Comparison of ENCODE assay signal across 18 cellular contexts in genomic region chr16:64468515-64469090, GRCh38.
DNase-seq lines count a peak whose midpoint lies in the region; ATAC-seq and TF ChIP-seq lines count a peak whose summit lies in the region.
"Had no signal": no experiment of that assay in that cellular context is flagged by ENCODE, and none has a peak within 500 bp of the region (broad histone marks: within the 10 kb centered on the region; RNA-seq: fewer than 3 reads in every experiment).

No MANE protein-coding gene starts in this region.

- no peak for DNase-seq in Right ventricle myocardium superior
- no peak for DNase-seq in right atrium auricular region (ENCODE audit: low spot score)
- peak; percentile 1 for DNase-seq in SK-N-SH
- DNase-seq in left ventricle myocardium superior, result no peak
- no peak for DNase-seq in thoracic aorta (ENCODE audit: low spot score)
- no peak for DNase-seq in CD8-positive, alpha-beta T cell
- DNase-seq in NCI-H345 treated with DMSO at 0.1 percent for 48 hours (lab: John Stamatoyannopoulos, UW; ENCODE audit: unreplicated experiment), result no peak
- DNase-seq: AML-193; CD4-positive, alpha-beta T cell; DMS153; DMS79; GDM1; H7; IMR-90 had no signal

- H3K27ac ChIP-seq in right atrium auricular region (peak overlapping the region in 1 of 2 donors; percentile 33), SK-N-SH (ENCODE audit: low read depth in 2 of 2, low read length in 1 of 2) (peak overlapping the region in 1 of 2 experiments; percentile 84; a peak in 2 of 4 replicates), thoracic aorta (no peak overlapping the region)
- H3K27ac ChIP-seq in CD8-positive, alpha-beta T cell (ENCODE audit: low read depth, low read length), result no peak overlapping the region
- H3K27ac ChIP-seq: 22Rv1, A549, C4-2B had no signal

- H3K9me3 ChIP-seq in right atrium auricular region (peaks cover 0 to 7% of the 10 kb centered on the region in 2 donors), SK-N-SH (no peaks in the 10 kb centered on the region), thoracic aorta (no peaks in the 10 kb centered on the region)
- H3K9me3 ChIP-seq in CD8-positive, alpha-beta T cell (ENCODE audit: low read length), result no peaks in the 10 kb centered on the region
- H3K9me3 ChIP-seq: A549 had no signal

- H3K4me3 ChIP-seq in right atrium auricular region, result no peak overlapping the region
- no peak overlapping the region for H3K4me3 ChIP-seq in SK-N-SH (ENCODE audit: low read depth in 2 of 2, low read length in 1 of 2)
- no peak overlapping the region for H3K4me3 ChIP-seq in thoracic aorta
- H3K4me3 ChIP-seq in CD8-positive, alpha-beta T cell (ENCODE audit: low read depth, low read length), result no peak overlapping the region
- H3K4me3 ChIP-seq: A549, GM23338 had no signal

- POLR2A ChIA-PET in SK-N-SH (lab: Yijun Ruan, JAX), result no interaction called here
- POLR2A ChIA-PET in CD8-positive, alpha-beta T cell (lab: Charles Lee), result no interaction called here

- TF ChIP-seq CTCF in right atrium auricular region (IDR thresholded peaks at IDR 0.05), result no peak
- TF ChIP-seq CTCF in SK-N-SH (IDR thresholded peaks at IDR 0.05), result no peak
- TF ChIP-seq CTCF in thoracic aorta (IDR thresholded peaks at IDR 0.05), result no peak
- no peak for TF ChIP-seq CTCF in CD8-positive, alpha-beta T cell (IDR thresholded peaks at IDR 0.05)

- H3K27ac Mint-ChIP-seq in CD8-positive, alpha-beta T cell, result no peak overlapping the region
- H3K27ac Mint-ChIP-seq: CD4-positive, alpha-beta T cell; GM23338 had no signal

- H3K9ac ChIP-seq in SK-N-SH, result no peak overlapping the region

- no peaks in the 10 kb centered on the region for H3K9me2 ChIP-seq in SK-N-SH

- TF ChIP-seq RAD21 in SK-N-SH (IDR thresholded peaks at IDR 0.05; ENCODE audit: low read length), result no peak

- 53% methylated on average over 1 of the region's 1 CpG for WGBS in SK-N-SH (ENCODE audit: low lambda C conversion rate)

- H3K79me2 ChIP-seq in SK-N-SH (ENCODE audit: insufficient read depth), result no peaks in the 10 kb centered on the region

- no peak overlapping the region for H3K4me3 Mint-ChIP-seq in CD8-positive, alpha-beta T cell
- H3K4me3 Mint-ChIP-seq: CD4-positive, alpha-beta T cell; GM23338 had no signal

- H3K4me1 Mint-ChIP-seq in CD8-positive, alpha-beta T cell (ENCODE audit: low read depth), result no peaks in the 10 kb centered on the region
- H3K4me1 Mint-ChIP-seq: GM23338 had no signal

- ATAC-seq in Right ventricle myocardium superior (ENCODE audit: poor library complexity), result peak; percentile 67
- ATAC-seq in left ventricle myocardium superior, result peak; percentile 61
- peak; percentile 27 for ATAC-seq in thoracic aorta (ENCODE audit: insufficient number of reproducible peaks, low FRiP score, low read depth)
- no peak for ATAC-seq in CD8-positive, alpha-beta T cell
- ATAC-seq: A549, GM23338 had no signal

- no peaks in the 10 kb centered on the region for H3K27me3 Mint-ChIP-seq in CD8-positive, alpha-beta T cell (ENCODE audit: low read depth)
- H3K27me3 Mint-ChIP-seq: CD4-positive, alpha-beta T cell had no signal

- H2AFZ ChIP-seq in SK-N-SH (ENCODE audit: low read depth), result no peak overlapping the region
- H2AFZ ChIP-seq: GM23338 had no signal

- H3K4me1 ChIP-seq in right atrium auricular region, result peaks cover 0 to 16% of the 10 kb centered on the region in 2 donors
- peaks cover 2 to 4% of the 10 kb centered on the region in 2 experiments; a peak in 2 of 4 replicates for H3K4me1 ChIP-seq in SK-N-SH (ENCODE audit: control insufficient read depth in 1 of 2, insufficient read depth in 2 of 2, low read depth in 1 of 2, low read length in 1 of 2)
- H3K4me1 ChIP-seq in thoracic aorta (ENCODE audit: control insufficient read depth in 1 of 2, low read depth in 2 of 2), result peaks cover 0 to 19% of the 10 kb centered on the region in 2 donors
- no peaks in the 10 kb centered on the region for H3K4me1 ChIP-seq in CD8-positive, alpha-beta T cell (ENCODE audit: insufficient read depth, low read length)
- H3K4me1 ChIP-seq: A549 had no signal

- peaks cover 36% of the 10 kb centered on the region for H3K9me3 Mint-ChIP-seq in CD8-positive, alpha-beta T cell

- no peaks in the 10 kb centered on the region for H3F3A ChIP-seq in SK-N-SH (replicated peaks; ENCODE audit: insufficient read depth)

- TF ChIP-seq EP300 in SK-N-SH (IDR thresholded peaks at IDR 0.05; ENCODE audit: borderline replicate concordance in 1 of 2, low read depth in 1 of 2, low read length in 1 of 2), result peak in 1 of 2 experiments; percentile 78; a peak in 2 of 4 replicates

- no peaks in the 10 kb centered on the region for H4K20me1 ChIP-seq in SK-N-SH (ENCODE audit: insufficient read depth)

- H3K36me3 ChIP-seq in right atrium auricular region (no peaks in the 10 kb centered on the region), SK-N-SH (replicated peaks in 1 of 2; ENCODE audit: control insufficient read depth in 1 of 2, insufficient read depth in 2 of 2, low read length in 1 of 2) (no peaks in the 10 kb centered on the region), thoracic aorta (no peaks in the 10 kb centered on the region)
- no peaks in the 10 kb centered on the region for H3K36me3 ChIP-seq in CD8-positive, alpha-beta T cell (ENCODE audit: insufficient read depth, low read length)

- H3K36me3 Mint-ChIP-seq in CD8-positive, alpha-beta T cell, result no peaks in the 10 kb centered on the region

- no peak overlapping the region for H3K4me2 ChIP-seq in SK-N-SH
- H3K4me2 ChIP-seq: A549, GM23338 had no signal

- intact Hi-C loops in Right ventricle myocardium superior (cut with DNase I) (no loop called here), left ventricle myocardium superior (cut with micrococcal nuclease) (no loop called here)
- intact Hi-C loops in CD8-positive, alpha-beta T cell (cut with DNase I, micrococcal nuclease), result no loop called here

- no peaks in the 10 kb centered on the region for H3K27me3 ChIP-seq in right atrium auricular region
- no peaks in the 10 kb centered on the region for H3K27me3 ChIP-seq in SK-N-SH (ENCODE audit: insufficient read depth)
- H3K27me3 ChIP-seq in thoracic aorta (replicated peaks; ENCODE audit: insufficient read depth), result no peaks in the 10 kb centered on the region
- no peaks in the 10 kb centered on the region for H3K27me3 ChIP-seq in CD8-positive, alpha-beta T cell (ENCODE audit: insufficient read depth, low read length)

- CTCF ChIA-PET in SK-N-SH (lab: Yijun Ruan, JAX), result no interaction called here
- CTCF ChIA-PET in CD8-positive, alpha-beta T cell (lab: Charles Lee), result interaction anchor here (0.7 kb wide), 1 partner anchor 1145 kb away, joined by 3 read pairs; no protein-coding TSS in a partner anchor

TF ChIP-seq in SK-N-SH, 30 proteins besides CTCF, POLR2A, EP300 and RAD21:
- TF ChIP-seq TCF12 (IDR thresholded peaks at IDR 0.05) (peak; percentile 24; the same call in 1 of the 2 replicates), SIN3A (IDR thresholded peaks at IDR 0.05; ENCODE audit: borderline replicate concordance, low read depth, low read length) (no peak), CHD2 (IDR thresholded peaks at IDR 0.05; ENCODE audit: low read length, partially characterized antibody) (peak; percentile 42), TAF1 (IDR thresholded peaks at IDR 0.05; ENCODE audit: borderline replicate concordance, low read depth, low read length) (no peak), RCOR1 (IDR thresholded peaks at IDR 0.05; ENCODE audit: low read length) (0 out of 2 replicates have a peak, but pooled peaks have one; percentile 36), GATA2 (CRISPR knock-in tag; IDR thresholded peaks at IDR 0.05) (peak; percentile 51; the same call in 1 of the 2 replicates)
